8 cellular contexts compared by ENCODE assay signal in genomic region chr17:17837380-17837821, GRCh38. TPM values are rescaled to one million over a fixed set of nuclear protein-coding genes. Genes with fewer than 3 reads are reported as not detected.
DNase-seq lines count a peak whose midpoint lies in the region; ATAC-seq and TF ChIP-seq lines count a peak whose summit lies in the region.

No MANE protein-coding gene starts in this region.

- peaks cover 0 to under 1% (median 0%) of the 10 kb centered on the region in 6 donors for H3K36me3 ChIP-seq in spleen

- H3K9me3 ChIP-seq in right cardiac atrium (ENCODE audit: control insufficient read depth, low read length): no peaks in the 10 kb centered on the region
- H3K9me3 ChIP-seq in spleen: no peaks in the 10 kb centered on the region

- ATAC-seq in right cardiac atrium (peak; percentile 15 to 36), GM21381 (IDR thresholded peaks at IDR 0.05; ENCODE audit: unreplicated experiment) (no peak)

- H3K27ac ChIP-seq in right cardiac atrium (ENCODE audit: low read length) (peak overlapping the region; percentile 98), spleen (peak overlapping the region; percentile 91 to 99 (median 98))

- no peak overlapping the region for H3K4me3 ChIP-seq in right cardiac atrium (ENCODE audit: low read length)
- H3K4me3 ChIP-seq in spleen: peak overlapping the region in 7 of 8 donors; percentile 70 to 85 (median 79)

- no peaks in the 10 kb centered on the region for H3K9me3 Mint-ChIP-seq in activated T-helper 2 cell treated with anti-CD3 and anti-CD28 coated beads, Interferon-gamma antibody, Interleukin-2, Interleukin-4, amounts not matched to agents 10 μg/mL and 5 μg/mL and 100 μg/mL, durations not matched to agents 14 hours and 24 hours and 36 hours

- H3K36me3 Mint-ChIP-seq in activated T-helper 2 cell treated with anti-CD3 and anti-CD28 coated beads, Interferon-gamma antibody, Interleukin-2, Interleukin-4, amounts not matched to agents 10 μg/mL and 5 μg/mL and 100 μg/mL, durations not matched to agents 14 hours and 24 hours and 36 hours (ENCODE audit: low read depth): peaks cover 27% of the 10 kb centered on the region

- H3K4me3 Mint-ChIP-seq in activated T-helper 2 cell treated with anti-CD3 and anti-CD28 coated beads, Interferon-gamma antibody, Interleukin-2, Interleukin-4, amounts not matched to agents 10 μg/mL and 5 μg/mL and 100 μg/mL, durations not matched to agents 14 hours and 24 hours and 36 hours (ENCODE audit: low read depth): peak overlapping the region; percentile 95

- H3K4me1 Mint-ChIP-seq in activated T-helper 2 cell treated with anti-CD3 and anti-CD28 coated beads, Interferon-gamma antibody, Interleukin-2, Interleukin-4, amounts not matched to agents 10 μg/mL and 5 μg/mL and 100 μg/mL, durations not matched to agents 14 hours and 24 hours and 36 hours (ENCODE audit: low read depth): peaks cover 61% of the 10 kb centered on the region

- WGBS in right cardiac atrium: 27% methylated on average over 3 of the region's 3 CpGs
- WGBS in spleen, 5 donors: 47 to 70% (median 55%) methylated on average over 3 of the region's 3 CpGs

- intact Hi-C loops in activated T-helper 2 cell treated with anti-CD3 and anti-CD28 coated beads, Interferon-gamma antibody, Interleukin-2, Interleukin-4, amounts not matched to agents 10 μg/mL and 5 μg/mL and 100 μg/mL, durations not matched to agents 14 hours and 24 hours and 36 hours (cut with micrococcal nuclease): no loop called here
- intact Hi-C loops in right cardiac atrium (cut with DNase I) (no loop called here), spleen (cut with DNase I; ENCODE audit: low total_unique reads) (no loop called here)

- no peak for TF ChIP-seq POLR2A in spleen (IDR thresholded peaks at IDR 0.05)

- H3K4me1 ChIP-seq in right cardiac atrium (ENCODE audit: control insufficient read depth, insufficient read depth, low read length): peaks cover 16% of the 10 kb centered on the region
- peaks cover 64 to 96% (median 81%) of the 10 kb centered on the region in 6 donors for H3K4me1 ChIP-seq in spleen

- peak overlapping the region; percentile 88 for H3K27ac Mint-ChIP-seq in activated T-helper 2 cell treated with anti-CD3 and anti-CD28 coated beads, Interferon-gamma antibody, Interleukin-2, Interleukin-4, amounts not matched to agents 10 μg/mL and 5 μg/mL and 100 μg/mL, durations not matched to agents 14 hours and 24 hours and 36 hours

- H3K27me3 ChIP-seq in right cardiac atrium (ENCODE audit: control insufficient read depth, insufficient read depth) (no peaks in the 10 kb centered on the region), spleen (replicated peaks in 1 of 7) (no peaks in the 10 kb centered on the region)

- no peak for TF ChIP-seq CTCF in spleen (IDR thresholded peaks at IDR 0.05 in 8 of 11, conservative IDR thresholded peaks at IDR 0.05 in 3 of 11)

- H3K27me3 Mint-ChIP-seq in activated T-helper 2 cell treated with anti-CD3 and anti-CD28 coated beads, Interferon-gamma antibody, Interleukin-2, Interleukin-4, amounts not matched to agents 10 μg/mL and 5 μg/mL and 100 μg/mL, durations not matched to agents 14 hours and 24 hours and 36 hours (ENCODE audit: low read depth): no peaks in the 10 kb centered on the region

- DNase-seq in AG08395 (ENCODE audit: low spot score): peak; percentile 74
- DNase-seq in HK-2 (ENCODE audit: unreplicated experiment): peak; percentile 58
- DNase-seq in activated T-helper 2 cell treated with anti-CD3 and anti-CD28 coated beads, Interferon-gamma antibody, Interleukin-2, Interleukin-4, amounts not matched to agents 10 μg/mL and 5 μg/mL and 100 μg/mL, durations not matched to agents 14 hours and 24 hours and 36 hours (ENCODE audit: low spot score): no peak
- DNase-seq in right cardiac atrium: peak; percentile 64 to 79 (median 65)
- no peak for DNase-seq in spleen
- no peak for DNase-seq in DMS153 treated with DMSO at 0.1 percent for 48 hours (lab: John Stamatoyannopoulos, UW; ENCODE audit: unreplicated experiment)
- DNase-seq in stimulated activated naive CD4-positive, alpha-beta T cell treated with Interleukin-2 at 50 U/mL for 16 hours (lab: John Stamatoyannopoulos, UW): no peak

RNA-seq across cellular contexts. Expression of gene SREBF1, which starts 0.6 kb away (rescaled TPM):
- total RNA-seq in activated T-helper 2 cell treated with anti-CD3 and anti-CD28 coated beads, Interferon-gamma antibody, Interleukin-2, Interleukin-4, amounts not matched to agents 10 μg/mL and 5 μg/mL and 100 μg/mL, durations not matched to agents 14 hours and 24 hours and 36 hours: 166 and 175 TPM in 2 replicates
- total RNA-seq in right cardiac atrium (10 to 100 TPM; 28.7 to 41.6 (median 36.2) TPM), spleen (10 to 100 TPM; 35.4 to 74.8 (median 56.7) TPM)
- polyA plus RNA-seq in right cardiac atrium (45.7 TPM), spleen (10 to 100 TPM; 25.0 to 38.2 (median 33.7) TPM)

Comparison
In these comparisons a context has a peak if more than half of its experiments do, and no peak if none do; other contexts are left out.
1. DNase-seq: peak in AG08395 (single experiment), HK-2 (single experiment) and right cardiac atrium (3 of 3); none in activated T-helper 2 cell treated with anti-CD3 and anti-CD28 coated beads, Interferon-gamma antibody, Interleukin-2, Interleukin-4, amounts not matched to agents 10 μg/mL and 5 μg/mL and 100 μg/mL, durations not matched to agents 14 hours and 24 hours and 36 hours (single experiment), spleen (single experiment), DMS153 treated with DMSO at 0.1 percent for 48 hours (single experiment) and stimulated activated naive CD4-positive, alpha-beta T cell treated with Interleukin-2 at 50 U/mL for 16 hours (single experiment).